In genomic region chr17:34561328-34561727, GRCh38 we compare ENCODE assay signal across 31 cellular contexts. TPM values are rescaled to one million over a fixed set of nuclear protein-coding genes. Genes with fewer than 3 reads are reported as not detected.
"Had no signal": no experiment of that assay in that cellular context is flagged by ENCODE, and none has a peak within 500 bp of the region (broad histone marks: within the 10 kb centered on the region; RNA-seq: fewer than 3 reads in every experiment).

No MANE protein-coding gene starts in this region.

- H2AFZ ChIP-seq: neural progenitor cell, parathyroid adenoma had no signal

- DNase-seq: naive thymus-derived CD4-positive, alpha-beta T cell; natural killer cell; nucleus accumbens; posterior cingulate gyrus; psoas muscle; right cardiac atrium; spleen; stimulated activated CD4-positive, alpha-beta T cell treated with anti-CD3 and anti-CD28 coated beads, Interleukin-12 subunit alpha, Interleukin-12 subunit beta, amount 100 ng/mL, for 4 hours; stimulated activated CD4-positive, alpha-beta T cell treated with anti-CD3 and anti-CD28 coated beads, Interleukin-1b, Interleukin-23, amount 100 ng/mL, for 48 hours; stimulated activated CD4-positive, alpha-beta T cell treated with anti-CD3 and anti-CD28 coated beads, Interleukin-4, amount 100 ng/mL, for 1 hour; stimulated activated CD4-positive, alpha-beta T cell treated with anti-CD3 and anti-CD28 coated beads, Interleukin-4, amount 100 ng/mL, for 4 hours; stimulated activated CD8-positive, alpha-beta memory T cell treated with anti-CD3 and anti-CD28 coated beads, Interleukin-4, amount 100 ng/mL, for 48 hours; stimulated activated naive CD4-positive, alpha-beta T cell; stimulated activated naive CD8-positive, alpha-beta T cell treated with anti-CD3 and anti-CD28 coated beads, Interleukin-15, amount 100 ng/mL, for 72 hours; stimulated activated naive CD8-positive, alpha-beta T cell treated with anti-CD3 and anti-CD28 coated beads, Interleukin-15, Interleukin-2, amounts not matched to agents 100 U/mL and 50 U/mL, for 24 hours; substantia nigra; testis; tibial artery; transverse colon; upper lobe of right lung had no signal

- H3K9ac ChIP-seq: neural progenitor cell, parathyroid adenoma had no signal

- H3K27me3 ChIP-seq: testis, vagina had no signal

- H3K9me3 ChIP-seq: neutrophil, psoas muscle, spleen, suprapubic skin, testis, tibial artery, transverse colon, upper lobe of right lung, vagina had no signal

- ATAC-seq: naive thymus-derived CD4-positive, alpha-beta T cell; natural killer cell; psoas muscle; right cardiac atrium; sciatic nerve; stimulated activated memory B cell treated with anti-CD40 and anti-IgM and Interleukin-4, amounts not matched to agents 10 μg/mL and 1 μg/mL and 100 μg/mL, for 72 hours; stimulated activated naive CD8-positive, alpha-beta T cell treated with anti-CD3 and anti-CD28 coated beads, Interleukin-15, amount 100 ng/mL, for 72 hours; stimulated activated naive CD8-positive, alpha-beta T cell treated with anti-CD3 and anti-CD28 coated beads, Interleukin-15, Interleukin-2, amounts not matched to agents 100 U/mL and 50 U/mL, for 24 hours; upper lobe of right lung had no signal

- H3K4me3 ChIP-seq: neural progenitor cell, psoas muscle, skin epidermis, smooth muscle cell, spleen, suprapubic skin, testis, tibial artery, transverse colon, upper lobe of right lung, vagina had no signal

- H3K27ac ChIP-seq: neural progenitor cell, neutrophil, parathyroid adenoma, psoas muscle, skin epidermis, spleen, suprapubic skin, testis, tibial artery, transverse colon, upper lobe of right lung, vagina had no signal

- H3K4me2 ChIP-seq: neural progenitor cell, smooth muscle cell had no signal

- H3K4me1 ChIP-seq: neural progenitor cell, parathyroid adenoma, psoas muscle, suprapubic skin, testis, tibial artery, transverse colon, upper lobe of right lung, vagina had no signal

- H3K36me3 ChIP-seq: neural progenitor cell, neutrophil, spleen, suprapubic skin, tibial artery, transverse colon, upper lobe of right lung, vagina had no signal

- H3K79me2 ChIP-seq: parathyroid adenoma had no signal

RNA-seq across cellular contexts. Expression of gene TMEM132E, which starts 18.1 kb away (rescaled TPM):
- total RNA-seq: osteocyte, renal cortical epithelial cell, transverse colon, vagina had no signal
